1 cellular context compared by ENCODE assay signal in genomic region chr16:85171809-85172464, GRCh38.
TF ChIP-seq lines count a peak whose summit lies in the region.

No MANE protein-coding gene starts in this region.

TF ChIP-seq in H1, 55 proteins besides CTCF, POLR2A, EP300 and RAD21 (continued from another document):
- TF ChIP-seq SRF (IDR thresholded peaks at IDR 0.05; ENCODE audit: low read depth, low read length) (no peak), EGR1 (IDR thresholded peaks at IDR 0.05; ENCODE audit: borderline replicate concordance, low read depth, low read length) (no peak), HDAC2 (IDR thresholded peaks at IDR 0.05; ENCODE audit: borderline replicate concordance in 1 of 2, low read depth in 2 of 2, low read length in 2 of 2) (no peak)
